9 cellular contexts compared by ENCODE assay signal in genomic region chr1:41282679-41283317, GRCh38. TPM values are rescaled to one million over a fixed set of nuclear protein-coding genes. Genes with fewer than 3 reads are reported as not detected.
DNase-seq lines count a peak whose midpoint lies in the region; ATAC-seq, FAIRE-seq and TF ChIP-seq lines count a peak whose summit lies in the region.
"Had no signal": no experiment of that assay in that cellular context is flagged by ENCODE, and none has a peak within 500 bp of the region (broad histone marks: within the 10 kb centered on the region; RNA-seq: fewer than 3 reads in every experiment).

No MANE protein-coding gene starts in this region.

- H3K27ac Mint-ChIP-seq in stimulated activated effector memory CD8-positive, alpha-beta T cell treated with anti-CD3 and anti-CD28 coated beads, Interleukin-12 subunit alpha, Interleukin-12 subunit beta, amount 100 ng/mL, for 72 hours = no peak overlapping the region

- H3K4me1 Mint-ChIP-seq in stimulated activated effector memory CD8-positive, alpha-beta T cell treated with anti-CD3 and anti-CD28 coated beads, Interleukin-12 subunit alpha, Interleukin-12 subunit beta, amount 100 ng/mL, for 72 hours = peaks cover 7% of the 10 kb centered on the region

- H3K9me3 ChIP-seq in OCI-LY7 (ENCODE audit: low read length) = no peaks in the 10 kb centered on the region
- no peaks in the 10 kb centered on the region for H3K9me3 ChIP-seq in K562 (replicated peaks; ENCODE audit: control insufficient read depth, insufficient read depth, low read depth, low read length)

- TF ChIP-seq POLR2A in K562 (conservative IDR thresholded peaks at IDR 0.05) = no peak

- H3K4me1 ChIP-seq in OCI-LY7 (ENCODE audit: insufficient read depth, low read length, poor library complexity, severe bottlenecking) = no peaks in the 10 kb centered on the region
- no peaks in the 10 kb centered on the region for H3K4me1 ChIP-seq in K562 (replicated peaks in 1 of 2; ENCODE audit: control insufficient read depth in 2 of 2, insufficient read depth in 2 of 2, low read length in 2 of 2)

- intact Hi-C loops in OCI-LY7 (cut with micrococcal nuclease; ENCODE audit: unreplicated experiment) (loop anchor here (1.0 to 5.0 kb wide), 2 partner anchors 135 to 150 kb away; no protein-coding TSS in a partner anchor), K562 (cut with micrococcal nuclease) (loop anchor here (1.0 kb wide), 1 partner anchor 135 kb away; no protein-coding TSS in a partner anchor)

- H2AFZ ChIP-seq in OCI-LY7 (ENCODE audit: low read length) (no peak overlapping the region), K562 (ENCODE audit: low read depth, low read length) (no peak overlapping the region)

- no peak overlapping the region for H3K27ac ChIP-seq in OCI-LY7 (ENCODE audit: low read depth, low read length, poor library complexity, severe bottlenecking)
- H3K27ac ChIP-seq in K562 (ENCODE audit: extremely low read depth, low read depth, low read length) = no peak overlapping the region

- H3K27me3 ChIP-seq in K562 (ENCODE audit: control insufficient read depth in 2 of 2, insufficient read depth in 2 of 2, low read length in 2 of 2) = peaks cover 13 to 52% of the 10 kb centered on the region in 2 experiments; a peak in 4 of 5 replicates

- H3K9me1 ChIP-seq in K562 (ENCODE audit: control insufficient read depth, insufficient read depth, low read length) = no peaks in the 10 kb centered on the region

- H4K20me1 ChIP-seq in OCI-LY7 (ENCODE audit: insufficient read depth, low read length) (no peaks in the 10 kb centered on the region), K562 (replicated peaks; ENCODE audit: control insufficient read depth, insufficient read depth, low read length) (peaks cover 4% of the 10 kb centered on the region; the same call in 1 of the 2 replicates)

- no peak overlapping the region for H3K4me3 Mint-ChIP-seq in stimulated activated effector memory CD8-positive, alpha-beta T cell treated with anti-CD3 and anti-CD28 coated beads, Interleukin-12 subunit alpha, Interleukin-12 subunit beta, amount 100 ng/mL, for 72 hours

- no peak overlapping the region for H3K4me3 ChIP-seq in OCI-LY7 (ENCODE audit: low read depth, low read length, poor library complexity, severe bottlenecking)
- H3K4me3 ChIP-seq in K562 = no peak overlapping the region

- no peaks in the 10 kb centered on the region for H3K36me3 ChIP-seq in OCI-LY7 (ENCODE audit: insufficient read depth, low read length)
- no peaks in the 10 kb centered on the region for H3K36me3 ChIP-seq in K562 (ENCODE audit: control insufficient read depth, insufficient read depth, low read length)

- DNase-seq in AG20443 (ENCODE audit: low spot score) (peak; percentile 77), GM19238 (ENCODE audit: insufficient read length, low spot score) (peak; percentile 27), OCI-LY7 (ENCODE audit: low spot score) (peak; percentile 19), K562 (ENCODE audit: extremely low read depth in 1 of 4, low spot score in 3 of 4) (peak; percentile 52 to 76 (median 70)), kidney tubule cell (ENCODE audit: low spot score) (peak; percentile 13)
- DNase-seq in stimulated activated effector memory CD8-positive, alpha-beta T cell treated with anti-CD3 and anti-CD28 coated beads, Interleukin-12 subunit alpha, Interleukin-12 subunit beta, amount 100 ng/mL, for 72 hours (ENCODE audit: low spot score in 2 of 2) = peak in 1 of 2 donors; percentile 54

- ATAC-seq in K562 = peak; percentile 93
- peak; percentile 42 for ATAC-seq in stimulated activated effector memory CD8-positive, alpha-beta T cell treated with anti-CD3 and anti-CD28 coated beads, Interleukin-12 subunit alpha, Interleukin-12 subunit beta, amount 100 ng/mL, for 72 hours
- ATAC-seq in GM19023 (IDR thresholded peaks at IDR 0.05; ENCODE audit: unreplicated experiment) = no peak
- no peak for ATAC-seq in GM19324 (IDR thresholded peaks at IDR 0.05; ENCODE audit: low FRiP score, unreplicated experiment)

- POLR2A ChIA-PET in OCI-LY7 (lab: Charles Lee) = no interaction called here
- POLR2A ChIA-PET in K562 (lab: Yijun Ruan, JAX) = interaction anchor here (0.6 to 1.5 kb wide), 4 partner anchors 24 to 138 kb away, joined by 3 to 5 read pairs (median 3); partner anchors contain the start of gene SCMH1

- WGBS in K562 (ENCODE audit: insufficient coverage, low coverage, missing lambda C conversion rate) = 8% methylated on average over 9 of the region's 9 CpGs

- H3K9ac ChIP-seq in K562 (ENCODE audit: insufficient read depth in 1 of 2, low read depth in 2 of 2, low read length in 2 of 2) = no peak overlapping the region

- TF ChIP-seq RAD21 in K562 (CRISPR knock-in tag; conservative IDR thresholded peaks at IDR 0.05 in 1 of 2, IDR thresholded peaks at IDR 0.05 in 1 of 2) = peak; percentile 56 to 82

- BruUV-seq in OCI-LY7 (replicated peaks; lab: Mats Ljungman, UMichigan) (no TSS peak), K562 (replicated peaks; lab: Mats Ljungman, UMichigan) (no TSS peak)

- in situ Hi-C loops in K562 (cut with MboI) = no loop called here

- H3K79me2 ChIP-seq in OCI-LY7 (ENCODE audit: insufficient read depth, low read depth, low read length) (no peaks in the 10 kb centered on the region), K562 (ENCODE audit: control insufficient read depth, insufficient read depth, low read length) (no peaks in the 10 kb centered on the region)

- FAIRE-seq in K562 (lab: Jason Lieb, UNC) = peak; percentile 64
- FAIRE-seq: endometrium had no signal

- CTCF ChIA-PET in OCI-LY7 (lab: Charles Lee; ENCODE audit: unreplicated experiment) = interaction anchor here (0.9 kb wide), 1 partner anchor 16 kb away, joined by 3 read pairs; no protein-coding TSS in a partner anchor
- CTCF ChIA-PET in K562 (lab: Yijun Ruan, JAX; ENCODE audit: low intra/inter-chr PET ratio) = interaction anchor here (0.6 to 1.9 kb wide), 5 partner anchors 123 to 154 kb away, joined by 3 to 12 read pairs (median 4); no protein-coding TSS in a partner anchor

- TF ChIP-seq EP300 in K562 (IDR thresholded peaks at IDR 0.05; ENCODE audit: low read length) = no peak

- no peaks in the 10 kb centered on the region for H3K9me3 Mint-ChIP-seq in stimulated activated effector memory CD8-positive, alpha-beta T cell treated with anti-CD3 and anti-CD28 coated beads, Interleukin-12 subunit alpha, Interleukin-12 subunit beta, amount 100 ng/mL, for 72 hours

- H3K36me3 Mint-ChIP-seq in stimulated activated effector memory CD8-positive, alpha-beta T cell treated with anti-CD3 and anti-CD28 coated beads, Interleukin-12 subunit alpha, Interleukin-12 subunit beta, amount 100 ng/mL, for 72 hours = no peaks in the 10 kb centered on the region

- TF ChIP-seq CTCF in OCI-LY7 (conservative IDR thresholded peaks at IDR 0.05; ENCODE audit: low read length) (peak; percentile 83), K562 (IDR thresholded peaks at IDR 0.05 in 2 of 3, conservative IDR thresholded peaks at IDR 0.05 in 1 of 3; ENCODE audit: insufficient read depth in 2 of 3, low read depth in 1 of 3, low read length in 3 of 3) (peak; percentile 82 to 92 (median 84))

- H3K9me2 ChIP-seq in OCI-LY7 (ENCODE audit: insufficient read depth, low read length) = no peaks in the 10 kb centered on the region

- no peak overlapping the region for H3K4me2 ChIP-seq in OCI-LY7 (ENCODE audit: low read length)
- H3K4me2 ChIP-seq in K562 (ENCODE audit: insufficient read depth, low read length) = no peak overlapping the region

TF ChIP-seq in K562, 482 proteins besides CTCF, POLR2A, EP300 and RAD21 (continues in another document):
- TF ChIP-seq NR2C2 (CRISPR knock-in tag; IDR thresholded peaks at IDR 0.05) = no peak
- TF ChIP-seq NR2C2 (tag; IDR thresholded peaks at IDR 0.05) = no peak
- TF ChIP-seq SMC3 (conservative IDR thresholded peaks at IDR 0.05; ENCODE audit: insufficient read depth, low read depth, low read length) = peak; percentile 70
- TF ChIP-seq, protein P1, sequence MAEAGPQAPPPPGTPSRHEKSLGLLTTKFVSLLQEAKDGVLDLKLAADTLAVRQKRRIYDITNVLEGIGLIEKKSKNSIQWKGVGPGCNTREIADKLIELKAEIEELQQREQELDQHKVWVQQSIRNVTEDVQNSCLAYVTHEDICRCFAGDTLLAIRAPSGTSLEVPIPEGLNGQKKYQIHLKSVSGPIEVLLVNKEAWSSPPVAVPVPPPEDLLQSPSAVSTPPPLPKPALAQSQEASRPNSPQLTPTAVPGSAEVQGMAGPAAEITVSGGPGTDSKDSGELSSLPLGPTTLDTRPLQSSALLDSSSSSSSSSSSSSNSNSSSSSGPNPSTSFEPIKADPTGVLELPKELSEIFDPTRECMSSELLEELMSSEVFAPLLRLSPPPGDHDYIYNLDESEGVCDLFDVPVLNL (CRISPR knock-in tag; IDR thresholded peaks at IDR 0.05; ENCODE audit: low read depth) = no peak
- peak; percentile 61; the same call in 1 of the 2 replicates for TF ChIP-seq XRCC5 (IDR thresholded peaks at IDR 0.05; ENCODE audit: low read depth, low read length)
- TF ChIP-seq EHMT2 (IDR thresholded peaks at IDR 0.05) = no peak
- TF ChIP-seq STAT5B (CRISPR knock-in tag; IDR thresholded peaks at IDR 0.05) = no peak
- TF ChIP-seq CHCHD3 (CRISPR knock-in tag; IDR thresholded peaks at IDR 0.05) = no peak
- TF ChIP-seq NCOA2 (IDR thresholded peaks at IDR 0.05; ENCODE audit: partially characterized antibody in 2 of 2) = no peak
- TF ChIP-seq TRIM24 (IDR thresholded peaks at IDR 0.05) = no peak
- no peak for TF ChIP-seq GTF2E2 (tag; IDR thresholded peaks at IDR 0.05)
- no peak for TF ChIP-seq KLF13 (tag; IDR thresholded peaks at IDR 0.05; ENCODE audit: borderline replicate concordance, low read depth)

RNA-seq across cellular contexts. Expression of gene SCMH1, which starts 40.7 kb away (rescaled TPM):
- 47.0 and 59.3 TPM in 2 replicates for total RNA-seq in OCI-LY7 (2014; rRNA removed; shearing (Covaris generic))
- total RNA-seq in OCI-LY7 (2022) (45.2 and 47.7 TPM in 2 replicates), K562 (2014; rRNA removed) (26.8 and 30.5 TPM in 2 replicates), K562 (2014; rRNA removed; fragmentation: Illumina TruSeq; extraction: Trizol) (19.2 and 19.8 TPM in 2 replicates), K562 (2015; rRNA removed; fragmentation: Illumina TruSeq; extraction: Trizol) (24.3 and 27.6 TPM in 2 replicates), K562 (2021) (32.0 and 33.0 TPM in 2 replicates)
- total RNA-seq in K562 (2011; cell fraction: chromatin; rRNA removed; ENCODE audit: low replicate concordance) = 86.3 and 90.3 TPM in 2 replicates
- total RNA-seq in K562 (2011; cell fraction: nucleolus; rRNA removed) = 47.4 and 64.9 TPM in 2 replicates
- total RNA-seq in K562 (2011; cell fraction: nucleoplasm; rRNA removed) = 66.9 and 67.4 TPM in 2 replicates
- polyA plus RNA-seq in K562 (2011; rRNA removed) (32.3 and 37.6 TPM in 2 replicates), K562 (2014; fragmentation: Illumina TruSeq; extraction: Trizol) (35.3 and 37.0 TPM in 2 replicates), K562 (2014; fragmentation: Nextera tagmentation; extraction: Ambion mirVana) (10 to 100 TPM in 1 of 2 experiments, 1 to 10 TPM in 1; 8.5 to 14.0 TPM), K562 (2014; rRNA removed) (27.6 and 27.9 TPM in 2 replicates)
- polyA plus RNA-seq in K562 (2011; cell fraction: cytosol; rRNA removed) = 35.5 and 35.8 TPM in 2 replicates
- 78.5 and 122 TPM in 2 replicates for polyA plus RNA-seq in K562 (2011; cell fraction: nucleus; rRNA removed)
- polyA plus RNA-seq in K562 (2012) = 26.6 and 40.9 TPM in 2 replicates
- 33.1 and 40.4 TPM in 2 replicates for polyA minus RNA-seq in K562 (2011; rRNA and poly(A)+ RNA removed)
- polyA minus RNA-seq in K562 (2011; cell fraction: cytosol; rRNA and poly(A)+ RNA removed) = 16.2 and 17.2 TPM in 2 replicates
- 36.2 and 36.3 TPM in 2 replicates for polyA minus RNA-seq in K562 (2011; cell fraction: nucleus; rRNA and poly(A)+ RNA removed)

Comparison
In these comparisons a context has a peak if more than half of its experiments do, and no peak if none do; other contexts are left out.
1. ATAC-seq: peak in K562 (single experiment) and stimulated activated effector memory CD8-positive, alpha-beta T cell treated with anti-CD3 and anti-CD28 coated beads, Interleukin-12 subunit alpha, Interleukin-12 subunit beta, amount 100 ng/mL, for 72 hours (single experiment); none in GM19023 (single experiment) and GM19324 (single experiment).